12 cellular contexts compared by ENCODE assay signal in genomic region chr14:23097786-23098185, GRCh38. TPM values are rescaled to one million over a fixed set of nuclear protein-coding genes. Genes with fewer than 3 reads are reported as not detected.
DNase-seq lines count a peak whose midpoint lies in the region; ATAC-seq and TF ChIP-seq lines count a peak whose summit lies in the region.
"Had no signal": no experiment of that assay in that cellular context is flagged by ENCODE, and none has a peak within 500 bp of the region (broad histone marks: within the 10 kb centered on the region; RNA-seq: fewer than 3 reads in every experiment).

No MANE protein-coding gene starts in this region.

- no peak for DNase-seq in CD4-positive, CD25-positive, alpha-beta regulatory T cell
- no peak for DNase-seq in HFFc6
- DNase-seq in myocyte (ENCODE audit: low read depth), result peak; percentile 87
- no peak for DNase-seq in psoas muscle
- no peak for DNase-seq in NCI-H1930 (lab: John Stamatoyannopoulos, UW)
- DNase-seq: activated CD4-positive, alpha-beta T cell treated with anti-CD3 and anti-CD28 coated beads, Interleukin-2, amount 50 U/mL, for 1 hour; H9; hypothalamus; NK-92 treated with Interleukin-12 subunit alpha and Interleukin-12 subunit beta, amount 100 ng/mL, for 24 hours had no signal

- peaks cover 4% of the 10 kb centered on the region for H3K27me3 Mint-ChIP-seq in CD4-positive, CD25-positive, alpha-beta regulatory T cell
- H3K27me3 Mint-ChIP-seq in HFFc6 (ENCODE audit: insufficient read depth), result no peaks in the 10 kb centered on the region

- intact Hi-C loops in psoas muscle (cut with DNase I), result no loop called here

- H3K27me3 ChIP-seq in CD4-positive, CD25-positive, alpha-beta regulatory T cell (ENCODE audit: control insufficient read depth, insufficient read depth, low read length), result no peaks in the 10 kb centered on the region
- no peaks in the 10 kb centered on the region for H3K27me3 ChIP-seq in psoas muscle (ENCODE audit: insufficient read depth in 3 of 3, low read length in 2 of 3)

- peaks cover 33% of the 10 kb centered on the region for H3K4me1 ChIP-seq in CD4-positive, CD25-positive, alpha-beta regulatory T cell (ENCODE audit: control insufficient read depth, insufficient read depth, low read length, poor library complexity, severe bottlenecking)
- peaks cover 22% of the 10 kb centered on the region for H3K4me1 ChIP-seq in psoas muscle

- H3K9me3 Mint-ChIP-seq in CD4-positive, CD25-positive, alpha-beta regulatory T cell, result no peaks in the 10 kb centered on the region
- H3K9me3 Mint-ChIP-seq in HFFc6, result no peaks in the 10 kb centered on the region
- H3K9me3 Mint-ChIP-seq: H9; T-helper 2 cell treated with Interferon-gamma antibody and Interleukin-4, amounts not matched to agents 5 μg/mL and 100 μg/mL, for 36 hours had no signal

- no peak for TF ChIP-seq CTCF in HFFc6 (IDR thresholded peaks at IDR 0.05)
- no peak for TF ChIP-seq CTCF in psoas muscle (IDR thresholded peaks at IDR 0.05)

- H3K9me3 ChIP-seq in CD4-positive, CD25-positive, alpha-beta regulatory T cell (ENCODE audit: control insufficient read depth in 2 of 2, low read length in 2 of 2), result no peaks in the 10 kb centered on the region
- H3K9me3 ChIP-seq in psoas muscle, result no peaks in the 10 kb centered on the region
- H3K9me3 ChIP-seq: thoracic aorta had no signal

- no peak for ATAC-seq in CD4-positive, CD25-positive, alpha-beta regulatory T cell (ENCODE audit: low read depth in 2 of 2)
- no peak for ATAC-seq in psoas muscle

- peaks cover 17% of the 10 kb centered on the region for H3K36me3 ChIP-seq in CD4-positive, CD25-positive, alpha-beta regulatory T cell (ENCODE audit: control insufficient read depth, insufficient read depth, low read length)
- H3K36me3 ChIP-seq in psoas muscle (ENCODE audit: insufficient read depth in 1 of 2, low read depth in 1 of 2), result peaks cover 2 to 33% of the 10 kb centered on the region in 2 donors

- H3K36me3 Mint-ChIP-seq in CD4-positive, CD25-positive, alpha-beta regulatory T cell, result peaks cover 16% of the 10 kb centered on the region
- peaks cover 9% of the 10 kb centered on the region for H3K36me3 Mint-ChIP-seq in HFFc6 (ENCODE audit: low read depth)

- 64 to 76% (median 75%) methylated on average over 7 of the region's 7 CpGs for WGBS in psoas muscle, 3 donors

- H3K27ac ChIP-seq in CD4-positive, CD25-positive, alpha-beta regulatory T cell (ENCODE audit: insufficient read depth, low read length, poor library complexity, severe bottlenecking), result no peak overlapping the region
- no peak overlapping the region for H3K27ac ChIP-seq in psoas muscle
- H3K27ac ChIP-seq: thoracic aorta had no signal

- H3K4me3 Mint-ChIP-seq in CD4-positive, CD25-positive, alpha-beta regulatory T cell, result peak overlapping the region in 1 of 4 donors; percentile 56
- no peak overlapping the region for H3K4me3 Mint-ChIP-seq in HFFc6
- H3K4me3 Mint-ChIP-seq: T-helper 2 cell treated with Interferon-gamma antibody and Interleukin-4, amounts not matched to agents 5 μg/mL and 100 μg/mL, for 36 hours had no signal

- peak overlapping the region; percentile 98 for H3K4me3 ChIP-seq in CD4-positive, CD25-positive, alpha-beta regulatory T cell (ENCODE audit: low read depth, low read length)
- H3K4me3 ChIP-seq in psoas muscle, result no peak overlapping the region
- H3K4me3 ChIP-seq: thoracic aorta had no signal

- peak overlapping the region in 1 of 3 donors; percentile 76 for H3K27ac Mint-ChIP-seq in CD4-positive, CD25-positive, alpha-beta regulatory T cell
- H3K27ac Mint-ChIP-seq in HFFc6, result peak overlapping the region; percentile 30; the same call in 1 of the 2 replicates
- H3K27ac Mint-ChIP-seq: H9; T-helper 2 cell treated with Interferon-gamma antibody and Interleukin-4, amounts not matched to agents 5 μg/mL and 100 μg/mL, for 36 hours had no signal

- H3K4me1 Mint-ChIP-seq in CD4-positive, CD25-positive, alpha-beta regulatory T cell, result peaks cover 13 to 27% (median 22%) of the 10 kb centered on the region in 4 donors
- H3K4me1 Mint-ChIP-seq in HFFc6 (ENCODE audit: low read depth), result peaks cover 22% of the 10 kb centered on the region

RNA-seq across cellular contexts. Expression of gene C14orf119, which starts 2.5 kb away (rescaled TPM):
- 13.6 TPM for total RNA-seq in CD4-positive, CD25-positive, alpha-beta regulatory T cell
- polyA plus RNA-seq in CD4-positive, CD25-positive, alpha-beta regulatory T cell, result 100 to 1,000 TPM; 131 to 187 (median 156) TPM
- total RNA-seq in HFFc6 (2021; fragmentation: NEBNext Ultra II Directional; extraction: Animal tissue kit (Norgen Biotek cat#: 25700)), result 100 to 1,000 TPM in 4 of 6 experiments, 10 to 100 TPM in 2; 85.0 to 117 (median 103) TPM
- total RNA-seq in myocyte (28.9 and 40.7 TPM in 2 replicates), psoas muscle (10 to 100 TPM; 24.2 to 31.3 (median 27.0) TPM)
- polyA plus RNA-seq in myocyte (2012), result 86.9 TPM
- 10 to 100 TPM; 23.2 to 65.3 (median 47.1) TPM for polyA plus RNA-seq in psoas muscle

RNA-seq across cellular contexts. Expression of gene ACIN1, which starts 2.9 kb away (rescaled TPM):
- 340 TPM for total RNA-seq in CD4-positive, CD25-positive, alpha-beta regulatory T cell
- 10 to 100 TPM in 1 of 4 donors, 1 to 10 TPM in 3; 6.8 to 10.1 (median 7.4) TPM for polyA plus RNA-seq in CD4-positive, CD25-positive, alpha-beta regulatory T cell
- total RNA-seq in HFFc6 (2021; fragmentation: NEBNext Ultra II Directional; extraction: Animal tissue kit (Norgen Biotek cat#: 25700)), result 100 to 1,000 TPM; 128 to 150 (median 142) TPM
- total RNA-seq in myocyte, result 85.4 and 90.4 TPM in 2 replicates
- 122 TPM for polyA plus RNA-seq in myocyte (2012)
- 10 to 100 TPM; 75.3 to 83.2 (median 82.2) TPM for total RNA-seq in psoas muscle
- 10 to 100 TPM; 45.2 to 57.6 (median 53.5) TPM for polyA plus RNA-seq in psoas muscle

RNA-seq across cellular contexts. Expression of gene CIROP, which starts 7.0 kb away (rescaled TPM):
- total RNA-seq in CD4-positive, CD25-positive, alpha-beta regulatory T cell, result not detected
- under 1 TPM in 1 of 4 donors, not detected in 3; 0.23 TPM for polyA plus RNA-seq in CD4-positive, CD25-positive, alpha-beta regulatory T cell
- not detected for total RNA-seq in HFFc6 (2021; fragmentation: NEBNext Ultra II Directional; extraction: Animal tissue kit (Norgen Biotek cat#: 25700))
- total RNA-seq in myocyte, result not detected in 2 replicates
- 0.13 TPM for polyA plus RNA-seq in myocyte (2012)
- not detected for total RNA-seq in psoas muscle
- under 1 TPM in 1 of 3 donors, not detected in 2; 0.03 TPM for polyA plus RNA-seq in psoas muscle
- total RNA-seq: H9, pulmonary artery endothelial cell had no signal

RNA-seq across cellular contexts. Expression of gene CEBPE, which starts 21.3 kb away (rescaled TPM):
- not detected for total RNA-seq in CD4-positive, CD25-positive, alpha-beta regulatory T cell
- under 1 TPM in 3 of 4 donors, not detected in 1; 0.14 to 0.29 (median 0.24) TPM for polyA plus RNA-seq in CD4-positive, CD25-positive, alpha-beta regulatory T cell
- total RNA-seq in HFFc6 (2021; fragmentation: NEBNext Ultra II Directional; extraction: Animal tissue kit (Norgen Biotek cat#: 25700)), result not detected
- not detected in 2 replicates for total RNA-seq in myocyte
- not detected for polyA plus RNA-seq in myocyte (2012)
- under 1 TPM in 2 of 4 donors, not detected in 2; 0.17 to 0.22 TPM for total RNA-seq in psoas muscle
- polyA plus RNA-seq in psoas muscle, result under 1 TPM in 2 of 3 donors, not detected in 1; 0.03 to 0.19 TPM
- total RNA-seq: H9, pulmonary artery endothelial cell, thoracic aorta had no signal

RNA-seq across cellular contexts. Expression of gene CDH24, which starts 40.5 kb away (rescaled TPM):
- 2.9 TPM for total RNA-seq in CD4-positive, CD25-positive, alpha-beta regulatory T cell
- under 1 TPM; 0.17 to 0.79 (median 0.25) TPM for polyA plus RNA-seq in CD4-positive, CD25-positive, alpha-beta regulatory T cell
- total RNA-seq in HFFc6 (2021; fragmentation: NEBNext Ultra II Directional; extraction: Animal tissue kit (Norgen Biotek cat#: 25700)), result 10 to 100 TPM in 1 of 6 experiments, 1 to 10 TPM in 5; 6.4 to 11.2 (median 8.3) TPM
- total RNA-seq in myocyte (3.2 and 3.7 TPM in 2 replicates), psoas muscle (under 1 TPM; 0.30 to 0.77 (median 0.32) TPM)
- polyA plus RNA-seq in myocyte (2012), result 3.1 TPM
- polyA plus RNA-seq in psoas muscle, result under 1 TPM; 0.31 to 0.51 (median 0.35) TPM
